In the genomic region with DNA sequence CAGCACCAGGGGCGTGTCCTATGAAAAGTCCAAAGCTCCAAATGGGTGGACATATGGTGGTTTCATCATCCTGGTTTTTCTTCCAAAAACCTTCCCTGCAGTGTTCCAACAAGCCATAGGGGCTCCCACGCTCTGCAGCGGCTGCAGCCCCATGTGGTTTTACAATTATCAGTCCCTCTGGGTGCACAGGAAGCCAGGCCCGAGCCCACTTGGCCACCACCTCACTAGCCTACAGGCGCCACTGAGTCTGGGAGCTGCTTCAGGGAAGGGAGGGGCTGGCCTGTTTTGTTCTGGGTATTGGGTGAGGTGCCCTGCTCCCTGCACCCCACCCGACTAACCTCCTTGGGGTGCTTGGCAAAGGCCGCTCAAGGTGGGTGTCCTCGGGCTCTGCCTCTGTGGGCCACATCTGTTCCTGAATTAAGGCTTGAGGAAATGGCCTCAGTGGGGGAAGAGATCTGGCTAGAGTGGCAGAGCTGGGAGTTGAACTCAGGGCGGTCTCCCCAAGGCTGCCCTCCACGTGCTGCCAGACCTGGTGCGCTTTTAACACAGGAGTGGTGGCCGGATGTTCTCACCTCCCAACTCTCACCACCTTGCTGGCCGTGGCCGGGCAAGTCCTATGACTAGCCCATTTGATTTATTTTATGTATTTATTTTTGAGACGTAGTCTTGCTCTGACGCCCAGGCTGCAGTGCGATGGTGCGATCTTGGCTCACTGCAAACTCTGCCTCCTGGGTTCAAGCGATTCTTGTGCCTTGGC, we compare ENCODE assay signal across 11 cellular contexts. TPM values are rescaled to one million over a fixed set of nuclear protein-coding genes. Genes with fewer than 3 reads are reported as not detected.
DNase-seq lines count a peak whose midpoint lies in the region; ATAC-seq and TF ChIP-seq lines count a peak whose summit lies in the region.
"Had no signal": no experiment of that assay in that cellular context is flagged by ENCODE, and none has a peak within 500 bp of the region (broad histone marks: within the 10 kb centered on the region; RNA-seq: fewer than 3 reads in every experiment).

No MANE protein-coding gene starts in this region.

- peaks cover 0 to 8% (median 2%) of the 10 kb centered on the region in 4 donors for H3K36me3 ChIP-seq in liver (ENCODE audit: control insufficient read depth in 4 of 4, insufficient read depth in 3 of 4, low read depth in 1 of 4, low read length in 3 of 4)
- H3K36me3 ChIP-seq in vagina = peaks cover 0 to 10% of the 10 kb centered on the region in 2 donors
- H3K36me3 ChIP-seq in GM23338 (ENCODE audit: insufficient read depth) = no peaks in the 10 kb centered on the region

- H3K27me3 Mint-ChIP-seq in activated naive CD8-positive, alpha-beta T cell treated with anti-CD3 and anti-CD28 coated beads, Interleukin-2, amount 10 ng/mL, durations not matched to agents 7 days and 5 days = no peaks in the 10 kb centered on the region
- H3K27me3 Mint-ChIP-seq in activated naive CD8-positive, alpha-beta T cell treated with anti-CD3 and anti-CD28 coated beads for 36 hours = no peaks in the 10 kb centered on the region
- no peaks in the 10 kb centered on the region for H3K27me3 Mint-ChIP-seq in activated T-helper 17 cell treated with anti-CD3 and anti-CD28 coated beads, Interleukin-2, amount 50 U/mL, for 72 hours
- peaks cover 15% of the 10 kb centered on the region for H3K27me3 Mint-ChIP-seq in GM23338 (ENCODE audit: insufficient read depth, low read depth, poor library complexity)

- peak; percentile 34 to 69 for TF ChIP-seq RAD21 in liver (IDR thresholded peaks at IDR 0.05)

- H3K4me1 Mint-ChIP-seq in activated naive CD8-positive, alpha-beta T cell treated with anti-CD3 and anti-CD28 coated beads, Interleukin-2, amount 10 ng/mL, durations not matched to agents 7 days and 5 days = peaks cover 62% of the 10 kb centered on the region
- H3K4me1 Mint-ChIP-seq in activated naive CD8-positive, alpha-beta T cell treated with anti-CD3 and anti-CD28 coated beads for 36 hours = peaks cover 68% of the 10 kb centered on the region
- peaks cover 45% of the 10 kb centered on the region for H3K4me1 Mint-ChIP-seq in activated T-helper 17 cell treated with anti-CD3 and anti-CD28 coated beads, Interleukin-2, amount 50 U/mL, for 72 hours
- H3K4me1 Mint-ChIP-seq in GM23338 = peaks cover 21% of the 10 kb centered on the region

- WGBS in liver = 82% methylated on average over 19 of the region's 19 CpGs

- no peaks in the 10 kb centered on the region for H4K20me1 ChIP-seq in GM23338 (replicated peaks; ENCODE audit: insufficient read depth)

- DNase-seq in activated naive CD8-positive, alpha-beta T cell treated with anti-CD3 and anti-CD28 coated beads, Interleukin-2, amount 10 ng/mL, durations not matched to agents 7 days and 5 days = no peak
- DNase-seq in activated naive CD8-positive, alpha-beta T cell treated with anti-CD3 and anti-CD28 coated beads for 36 hours = no peak
- no peak for DNase-seq in vagina (ENCODE audit: extremely low spot score in 2 of 2)
- no peak for DNase-seq in OCI-M1 (lab: John Stamatoyannopoulos, UW)
- no peak for DNase-seq in iPS-NIHi7 (ENCODE audit: extremely low spot score)
- DNase-seq in GM23338 (ENCODE audit: low spot score) = no peak
- DNase-seq: dermis blood vessel endothelial cell, left colon, trophoblast cell had no signal

- H3K9me3 ChIP-seq in liver (ENCODE audit: control insufficient read depth in 4 of 4, low read length in 3 of 4) = no peaks in the 10 kb centered on the region
- H3K9me3 ChIP-seq in vagina = no peaks in the 10 kb centered on the region

- peak overlapping the region; percentile 11 to 73 for H3K27ac ChIP-seq in liver (ENCODE audit: low read depth in 1 of 2, low read length in 2 of 2)
- H3K27ac ChIP-seq in vagina = peak overlapping the region; percentile 21
- no peak overlapping the region for H3K27ac ChIP-seq in GM23338 (ENCODE audit: low read depth)

- POLR2A ChIA-PET in activated naive CD8-positive, alpha-beta T cell treated with anti-CD3 and anti-CD28 coated beads, Interleukin-2, amount 10 ng/mL, durations not matched to agents 7 days and 5 days (lab: Charles Lee) = interaction anchor here (0.6 to 27.4 kb wide), 4 partner anchors 13 to 480 kb away, joined by 3 to 782 read pairs (median 76); a partner anchor contains a TSS

- ATAC-seq in activated naive CD8-positive, alpha-beta T cell treated with anti-CD3 and anti-CD28 coated beads, Interleukin-2, amount 10 ng/mL, durations not matched to agents 7 days and 5 days (ENCODE audit: low read depth) = no peak
- ATAC-seq in activated T-helper 17 cell treated with anti-CD3 and anti-CD28 coated beads, Interleukin-2, amount 50 U/mL, for 72 hours (replicated peaks) = no peak
- ATAC-seq in GM23338 = no peak
- ATAC-seq: left colon had no signal

- no peak overlapping the region for H3K4me2 ChIP-seq in GM23338

- H3K79me2 ChIP-seq in GM23338 (replicated peaks; ENCODE audit: insufficient read depth) = no peaks in the 10 kb centered on the region

- intact Hi-C loops in vagina (cut with DNase I) = no loop called here

- no peak for TF ChIP-seq CTCF in liver (IDR thresholded peaks at IDR 0.05; ENCODE audit: low read depth, low read length, missing input control)
- TF ChIP-seq CTCF in vagina (IDR thresholded peaks at IDR 0.05) = peak in 1 of 3 experiments; percentile 7
- TF ChIP-seq CTCF in GM23338 (conservative IDR thresholded peaks at IDR 0.05; ENCODE audit: low read depth in 2 of 2) = no peak

- H3K4me3 Mint-ChIP-seq in activated naive CD8-positive, alpha-beta T cell treated with anti-CD3 and anti-CD28 coated beads, Interleukin-2, amount 10 ng/mL, durations not matched to agents 7 days and 5 days = no peak overlapping the region
- H3K4me3 Mint-ChIP-seq in activated naive CD8-positive, alpha-beta T cell treated with anti-CD3 and anti-CD28 coated beads for 36 hours = no peak overlapping the region
- no peak overlapping the region for H3K4me3 Mint-ChIP-seq in activated T-helper 17 cell treated with anti-CD3 and anti-CD28 coated beads, Interleukin-2, amount 50 U/mL, for 72 hours
- H3K4me3 Mint-ChIP-seq in GM23338 = no peak overlapping the region

- no peak overlapping the region for H3K9ac ChIP-seq in liver (ENCODE audit: low read depth in 1 of 2, low read length in 2 of 2)

- H3K9me3 Mint-ChIP-seq in activated naive CD8-positive, alpha-beta T cell treated with anti-CD3 and anti-CD28 coated beads, Interleukin-2, amount 10 ng/mL, durations not matched to agents 7 days and 5 days = no peaks in the 10 kb centered on the region
- H3K9me3 Mint-ChIP-seq in activated naive CD8-positive, alpha-beta T cell treated with anti-CD3 and anti-CD28 coated beads for 36 hours = no peaks in the 10 kb centered on the region
- H3K9me3 Mint-ChIP-seq in activated T-helper 17 cell treated with anti-CD3 and anti-CD28 coated beads, Interleukin-2, amount 50 U/mL, for 72 hours = no peaks in the 10 kb centered on the region
- H3K9me3 Mint-ChIP-seq in GM23338 = no peaks in the 10 kb centered on the region

- no peaks in the 10 kb centered on the region for H3K9me2 ChIP-seq in GM23338 (ENCODE audit: insufficient read depth)

- H3F3A ChIP-seq in GM23338 (replicated peaks; ENCODE audit: low read depth) = no peaks in the 10 kb centered on the region

- no peak for TF ChIP-seq POLR2A in vagina (IDR thresholded peaks at IDR 0.05)

- H3K4me1 ChIP-seq in liver (ENCODE audit: control insufficient read depth in 4 of 4, insufficient read depth in 4 of 4, low read length in 3 of 4) = peaks cover 12 to 37% (median 30%) of the 10 kb centered on the region in 4 donors
- peaks cover 57% of the 10 kb centered on the region for H3K4me1 ChIP-seq in vagina
- peaks cover 9% of the 10 kb centered on the region for H3K4me1 ChIP-seq in GM23338 (ENCODE audit: insufficient read depth)

- no peak overlapping the region for H2AFZ ChIP-seq in GM23338

- no peak overlapping the region for H3K4me3 ChIP-seq in liver (ENCODE audit: low read depth in 1 of 3, low read length in 3 of 3)
- no peak overlapping the region for H3K4me3 ChIP-seq in vagina
- H3K4me3 ChIP-seq in GM23338 = no peak overlapping the region

- peaks cover 9% of the 10 kb centered on the region for H3K36me3 Mint-ChIP-seq in activated naive CD8-positive, alpha-beta T cell treated with anti-CD3 and anti-CD28 coated beads, Interleukin-2, amount 10 ng/mL, durations not matched to agents 7 days and 5 days
- peaks cover 20% of the 10 kb centered on the region for H3K36me3 Mint-ChIP-seq in activated naive CD8-positive, alpha-beta T cell treated with anti-CD3 and anti-CD28 coated beads for 36 hours
- H3K36me3 Mint-ChIP-seq in activated T-helper 17 cell treated with anti-CD3 and anti-CD28 coated beads, Interleukin-2, amount 50 U/mL, for 72 hours (ENCODE audit: low read depth) = peaks cover 34% of the 10 kb centered on the region
- H3K36me3 Mint-ChIP-seq in GM23338 (ENCODE audit: low read depth) = no peaks in the 10 kb centered on the region

- peak overlapping the region; percentile 63 for H3K27ac Mint-ChIP-seq in activated naive CD8-positive, alpha-beta T cell treated with anti-CD3 and anti-CD28 coated beads, Interleukin-2, amount 10 ng/mL, durations not matched to agents 7 days and 5 days
- no peak overlapping the region for H3K27ac Mint-ChIP-seq in activated naive CD8-positive, alpha-beta T cell treated with anti-CD3 and anti-CD28 coated beads for 36 hours
- peak overlapping the region; percentile 79 for H3K27ac Mint-ChIP-seq in activated T-helper 17 cell treated with anti-CD3 and anti-CD28 coated beads, Interleukin-2, amount 50 U/mL, for 72 hours
- no peak overlapping the region for H3K27ac Mint-ChIP-seq in GM23338

- H3K27me3 ChIP-seq in liver (ENCODE audit: control insufficient read depth in 4 of 4, insufficient read depth in 4 of 4, low read length in 3 of 4) = no peaks in the 10 kb centered on the region
- H3K27me3 ChIP-seq in vagina = no peaks in the 10 kb centered on the region
- H3K27me3 ChIP-seq in GM23338 (ENCODE audit: insufficient read depth) = no peaks in the 10 kb centered on the region

RNA-seq across cellular contexts. Expression of a gene that starts 5.3 kb away (rescaled TPM):
- 1 to 10 TPM; 3.4 to 3.5 TPM for total RNA-seq in activated naive CD8-positive, alpha-beta T cell treated with anti-CD3 and anti-CD28 coated beads, Interleukin-2, amount 10 ng/mL, durations not matched to agents 7 days and 5 days
- total RNA-seq in activated naive CD8-positive, alpha-beta T cell treated with anti-CD3 and anti-CD28 coated beads for 36 hours = under 1 TPM; 0.46 to 0.54 TPM
- under 1 TPM; 0.37 to 0.71 TPM for total RNA-seq in activated T-helper 17 cell treated with anti-CD3 and anti-CD28 coated beads, Interleukin-2, amount 50 U/mL, for 72 hours
- total RNA-seq in liver (1 to 10 TPM in 1 of 2 donors, under 1 TPM in 1; 0.75 to 1.2 TPM), vagina (13.0 TPM)
- polyA plus RNA-seq in liver (under 1 TPM; 0.18 to 0.40 TPM), GM23338 (2016; fragmentation: Nextera tagmentation; extraction: Ambion mirVana) (1.8 and 2.3 TPM in 2 replicates)
- total RNA-seq in GM23338 (2014; rRNA removed; shearing (Covaris generic)) = 10.1 and 11.6 TPM in 2 replicates

RNA-seq across cellular contexts. Expression of a gene that starts 28.6 kb away (rescaled TPM):
- 100 to 1,000 TPM; 187 to 195 TPM for total RNA-seq in activated naive CD8-positive, alpha-beta T cell treated with anti-CD3 and anti-CD28 coated beads, Interleukin-2, amount 10 ng/mL, durations not matched to agents 7 days and 5 days
- total RNA-seq in activated naive CD8-positive, alpha-beta T cell treated with anti-CD3 and anti-CD28 coated beads for 36 hours = 100 to 1,000 TPM; 103 to 112 TPM
- 100 to 1,000 TPM in 1 of 2 donors, 10 to 100 TPM in 1; 96.5 to 107 TPM for total RNA-seq in activated T-helper 17 cell treated with anti-CD3 and anti-CD28 coated beads, Interleukin-2, amount 50 U/mL, for 72 hours
- 10 to 100 TPM; 27.3 to 36.4 TPM for total RNA-seq in liver
- polyA plus RNA-seq in liver = 10 to 100 TPM in 1 of 2 donors, 1 to 10 TPM in 1; 8.3 to 11.1 TPM
- 61.6 TPM for total RNA-seq in vagina
- 43.8 and 69.7 TPM in 2 replicates for total RNA-seq in GM23338 (2014; rRNA removed; shearing (Covaris generic))
- polyA plus RNA-seq in GM23338 (2016; fragmentation: Nextera tagmentation; extraction: Ambion mirVana) = 16.7 and 16.9 TPM in 2 replicates

RNA-seq across cellular contexts. Expression of a gene that starts 39.4 kb away (rescaled TPM):
- 10 to 100 TPM; 37.4 to 39.0 TPM for total RNA-seq in activated naive CD8-positive, alpha-beta T cell treated with anti-CD3 and anti-CD28 coated beads, Interleukin-2, amount 10 ng/mL, durations not matched to agents 7 days and 5 days
- 10 to 100 TPM; 35.8 to 37.0 TPM for total RNA-seq in activated naive CD8-positive, alpha-beta T cell treated with anti-CD3 and anti-CD28 coated beads for 36 hours
- total RNA-seq in activated T-helper 17 cell treated with anti-CD3 and anti-CD28 coated beads, Interleukin-2, amount 50 U/mL, for 72 hours = 10 to 100 TPM; 17.9 to 28.2 TPM
- total RNA-seq in liver (10 to 100 TPM; 12.1 to 15.1 TPM), vagina (27.0 TPM)
- polyA plus RNA-seq in liver (10 to 100 TPM in 1 of 2 donors, 1 to 10 TPM in 1; 9.0 to 14.7 TPM), GM23338 (2016; fragmentation: Nextera tagmentation; extraction: Ambion mirVana) (27.2 and 31.6 TPM in 2 replicates)
- total RNA-seq in GM23338 (2014; rRNA removed; shearing (Covaris generic)) = 38.9 and 45.2 TPM in 2 replicates

RNA-seq across cellular contexts. Expression of a gene that starts 46.8 kb away (rescaled TPM):
- total RNA-seq in activated naive CD8-positive, alpha-beta T cell treated with anti-CD3 and anti-CD28 coated beads, Interleukin-2, amount 10 ng/mL, durations not matched to agents 7 days and 5 days = 10 to 100 TPM; 92.0 to 96.2 TPM
- total RNA-seq in activated naive CD8-positive, alpha-beta T cell treated with anti-CD3 and anti-CD28 coated beads for 36 hours = 10 to 100 TPM; 60.4 to 63.8 TPM
- total RNA-seq in activated T-helper 17 cell treated with anti-CD3 and anti-CD28 coated beads, Interleukin-2, amount 50 U/mL, for 72 hours = 10 to 100 TPM; 65.9 to 82.5 TPM
- total RNA-seq in liver = 1 to 10 TPM; 4.6 to 6.9 TPM
- 1 to 10 TPM; 2.1 to 2.3 TPM for polyA plus RNA-seq in liver
- 20.6 TPM for total RNA-seq in vagina
- 32.3 and 42.6 TPM in 2 replicates for total RNA-seq in GM23338 (2014; rRNA removed; shearing (Covaris generic))
- polyA plus RNA-seq in GM23338 (2016; fragmentation: Nextera tagmentation; extraction: Ambion mirVana) = 9.9 and 11.2 TPM in 2 replicates

Comparison
In these comparisons a context has a peak if more than half of its experiments do, and no peak if none do; other contexts are left out.
1. H3K27ac Mint-ChIP-seq: peak in activated naive CD8-positive, alpha-beta T cell treated with anti-CD3 and anti-CD28 coated beads, Interleukin-2, amount 10 ng/mL, durations not matched to agents 7 days and 5 days (single experiment) and activated T-helper 17 cell treated with anti-CD3 and anti-CD28 coated beads, Interleukin-2, amount 50 U/mL, for 72 hours (single experiment); none in activated naive CD8-positive, alpha-beta T cell treated with anti-CD3 and anti-CD28 coated beads for 36 hours (single experiment) and GM23338 (single experiment).